In genomic region chr14:68948686-68949085, GRCh38 we compare ENCODE assay signal across 12 cellular contexts. TPM values are rescaled to one million over a fixed set of nuclear protein-coding genes. Genes with fewer than 3 reads are reported as not detected.
DNase-seq lines count a peak whose midpoint lies in the region; ATAC-seq and TF ChIP-seq lines count a peak whose summit lies in the region.
"Had no signal": no experiment of that assay in that cellular context is flagged by ENCODE, and none has a peak within 500 bp of the region (broad histone marks: within the 10 kb centered on the region; RNA-seq: fewer than 3 reads in every experiment).

No MANE protein-coding gene starts in this region.

- H3F3A ChIP-seq in GM23338 (replicated peaks; ENCODE audit: low read depth): no peaks in the 10 kb centered on the region

- intact Hi-C loops in left ventricle myocardium superior (cut with micrococcal nuclease): no loop called here

- peak overlapping the region; percentile 67; the same call in 1 of the 2 replicates for H3K27ac Mint-ChIP-seq in GM23338
- H3K27ac Mint-ChIP-seq in activated naive CD8-positive, alpha-beta T cell: peak overlapping the region; percentile 92

- no peak overlapping the region for H2AFZ ChIP-seq in GM23338

- no peaks in the 10 kb centered on the region for H3K9me2 ChIP-seq in GM23338 (ENCODE audit: insufficient read depth)

- H3K27me3 ChIP-seq in GM23338 (ENCODE audit: insufficient read depth): no peaks in the 10 kb centered on the region
- H3K27me3 ChIP-seq in skeletal muscle tissue (ENCODE audit: control insufficient read depth in 3 of 3, insufficient read depth in 3 of 3, low read length in 3 of 3): peaks cover 0 to 2% (median 0%) of the 10 kb centered on the region in 3 donors

- TF ChIP-seq CTCF in GM23338 (conservative IDR thresholded peaks at IDR 0.05; ENCODE audit: low read depth in 2 of 2): no peak

- H3K79me2 ChIP-seq in GM23338 (replicated peaks; ENCODE audit: insufficient read depth): peaks cover 100% of the 10 kb centered on the region

- H3K36me3 Mint-ChIP-seq in GM23338 (ENCODE audit: low read depth): peaks cover 16% of the 10 kb centered on the region; the same call in 2 of the 3 replicates
- peaks cover 4% of the 10 kb centered on the region for H3K36me3 Mint-ChIP-seq in activated naive CD8-positive, alpha-beta T cell

- ATAC-seq in GM23338 (no peak), left ventricle myocardium superior (peak; percentile 1), GM19023 (IDR thresholded peaks at IDR 0.05; ENCODE audit: unreplicated experiment) (no peak)

- no peak overlapping the region for H3K4me3 Mint-ChIP-seq in GM23338
- H3K4me3 Mint-ChIP-seq in activated naive CD8-positive, alpha-beta T cell: peak overlapping the region; percentile 20

- peaks cover 62% of the 10 kb centered on the region for H4K20me1 ChIP-seq in GM23338 (replicated peaks; ENCODE audit: insufficient read depth)

- peaks cover 70% of the 10 kb centered on the region for H3K4me1 Mint-ChIP-seq in GM23338
- H3K4me1 Mint-ChIP-seq in activated naive CD8-positive, alpha-beta T cell (ENCODE audit: low read depth): peaks cover 94% of the 10 kb centered on the region

- H3K4me1 ChIP-seq in GM23338 (ENCODE audit: insufficient read depth) (peaks cover 41% of the 10 kb centered on the region), skeletal muscle tissue (ENCODE audit: control insufficient read depth in 3 of 3, insufficient read depth in 3 of 3, low read length in 3 of 3) (peaks cover 63 to 81% (median 70%) of the 10 kb centered on the region in 3 donors)

- no peaks in the 10 kb centered on the region for H3K9me3 Mint-ChIP-seq in GM23338
- no peaks in the 10 kb centered on the region for H3K9me3 Mint-ChIP-seq in activated naive CD8-positive, alpha-beta T cell (ENCODE audit: low read depth)

- DNase-seq in GM23338 (ENCODE audit: low spot score) (no peak), left ventricle myocardium superior (no peak), NCI-H2196 (lab: John Stamatoyannopoulos, UW; ENCODE audit: unreplicated experiment) (no peak), LoVo (ENCODE audit: low spot score) (no peak), HK-2 (ENCODE audit: unreplicated experiment) (no peak)
- DNase-seq: activated gamma-delta T cell; DMS53; NCI-H446; stimulated activated CD4-positive, alpha-beta T cell treated with anti-CD3 and anti-CD28 coated beads, Interleukin-4, amount 100 ng/mL, for 4 hours had no signal

- peaks cover 2% of the 10 kb centered on the region for H3K27me3 Mint-ChIP-seq in GM23338 (ENCODE audit: insufficient read depth, low read depth, poor library complexity)
- H3K27me3 Mint-ChIP-seq in activated naive CD8-positive, alpha-beta T cell: no peaks in the 10 kb centered on the region

- no peak overlapping the region for H3K4me3 ChIP-seq in GM23338
- H3K4me3 ChIP-seq in skeletal muscle tissue (ENCODE audit: low read length in 3 of 3): no peak overlapping the region

- 0 out of 2 replicates have a peak overlapping the region, but pooled peaks have one; percentile 39 for H3K27ac ChIP-seq in GM23338 (ENCODE audit: low read depth)
- H3K27ac ChIP-seq in skeletal muscle tissue (ENCODE audit: low read depth, low read length): peak overlapping the region; percentile 54

- H3K9me3 ChIP-seq in skeletal muscle tissue (ENCODE audit: control insufficient read depth in 3 of 3, low read length in 3 of 3): no peaks in the 10 kb centered on the region

- no peak overlapping the region for H3K4me2 ChIP-seq in GM23338

- H3K9ac ChIP-seq in skeletal muscle tissue (ENCODE audit: low read depth in 1 of 3, low read length in 3 of 3): peak overlapping the region in 1 of 3 donors; percentile 25

- H3K36me3 ChIP-seq in GM23338 (ENCODE audit: insufficient read depth) (no peaks in the 10 kb centered on the region), skeletal muscle tissue (ENCODE audit: control insufficient read depth in 3 of 3, insufficient read depth in 3 of 3, low read length in 3 of 3) (no peaks in the 10 kb centered on the region)

TF ChIP-seq in GM23338, 12 proteins besides CTCF, POLR2A, EP300 and RAD21 (continues in another document):
- no peak for TF ChIP-seq ZNF331 (CRISPR knock-in tag; IDR thresholded peaks at IDR 0.05; ENCODE audit: low read depth)
- no peak for TF ChIP-seq JUNB (IDR thresholded peaks at IDR 0.05; ENCODE audit: unreplicated experiment)
- TF ChIP-seq EZH2phosphoT487 (IDR thresholded peaks at IDR 0.05; ENCODE audit: unreplicated experiment): no peak
- TF ChIP-seq REST (IDR thresholded peaks at IDR 0.05; ENCODE audit: unreplicated experiment): no peak
- no peak for TF ChIP-seq POLR2AphosphoS5 (IDR thresholded peaks at IDR 0.05; ENCODE audit: low read depth)
- TF ChIP-seq NANOG (IDR thresholded peaks at IDR 0.05; ENCODE audit: borderline replicate concordance): no peak

RNA-seq across cellular contexts. Expression of gene ACTN1, which starts 30.4 kb away (rescaled TPM):
- total RNA-seq in GM23338 (2014; rRNA removed; shearing (Covaris generic)): 257 and 280 TPM in 2 replicates
- polyA plus RNA-seq in GM23338 (2016; fragmentation: Nextera tagmentation; extraction: Ambion mirVana): 121 and 129 TPM in 2 replicates
- total RNA-seq in left ventricle myocardium superior (90.5 TPM), skeletal muscle tissue (44.9 TPM)
